In the genomic region with DNA sequence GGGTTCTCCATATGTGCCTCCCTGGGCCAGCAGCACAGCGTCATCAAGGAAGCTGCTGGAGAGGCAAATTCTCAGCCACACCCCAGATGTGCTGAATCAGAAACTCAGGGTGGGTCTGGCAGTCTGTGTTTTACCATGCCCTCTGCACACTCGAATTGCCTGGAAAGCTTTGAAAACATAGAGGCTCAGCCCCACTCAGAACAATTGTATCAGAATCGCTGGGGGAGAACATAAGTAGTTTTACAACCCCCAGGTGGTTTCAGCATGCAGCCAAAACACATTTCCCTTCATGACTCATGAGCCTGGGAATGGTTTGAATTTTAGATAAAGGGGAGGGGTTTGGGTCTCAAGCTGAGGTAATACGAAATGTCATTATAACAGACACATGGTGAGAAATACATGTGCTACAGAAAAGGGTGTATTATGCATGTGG, we compare ENCODE assay signal across 13 cellular contexts. TPM values are rescaled to one million over a fixed set of nuclear protein-coding genes. Genes with fewer than 3 reads are reported as not detected.
DNase-seq lines count a peak whose midpoint lies in the region; ATAC-seq and TF ChIP-seq lines count a peak whose summit lies in the region.
"Had no signal": no experiment of that assay in that cellular context is flagged by ENCODE, and none has a peak within 500 bp of the region (broad histone marks: within the 10 kb centered on the region; RNA-seq: fewer than 3 reads in every experiment).

No MANE protein-coding gene starts in this region.

- H3K9ac ChIP-seq in SK-N-MC (ENCODE audit: insufficient read length), result no peak overlapping the region

- DNase-seq in NCI-H1436 (lab: John Stamatoyannopoulos, UW), result peak; percentile 14
- DNase-seq in NCI-H1436 treated with DMSO at 0.1 percent for 48 hours (lab: John Stamatoyannopoulos, UW), result no peak
- DNase-seq in SK-N-MC (ENCODE audit: low read depth, low spot score), result no peak
- peak; percentile 98 for DNase-seq in fibroblast of the aortic adventitia (ENCODE audit: low read depth)
- DNase-seq in type B pancreatic cell (ENCODE audit: extremely low spot score, unreplicated experiment), result no peak
- DNase-seq in GM19240 (ENCODE audit: insufficient read length, low spot score), result no peak
- DNase-seq: NCI-H1048, retina, T-helper 1 cell had no signal

- H3K4me3 ChIP-seq in SK-N-MC, result peak overlapping the region; percentile 9; the same call in 1 of the 2 replicates
- H3K4me3 ChIP-seq in fibroblast of the aortic adventitia (ENCODE audit: low read depth, low read length), result no peak overlapping the region

- no peaks in the 10 kb centered on the region for H3K36me3 ChIP-seq in SK-N-MC (ENCODE audit: insufficient read depth, low read length)

- no peaks in the 10 kb centered on the region for H3K4me1 Mint-ChIP-seq in type B pancreatic cell (ENCODE audit: unreplicated experiment)

- H3K9me3 Mint-ChIP-seq in type B pancreatic cell, result no peaks in the 10 kb centered on the region

- peaks cover 8% of the 10 kb centered on the region for H3K27me3 Mint-ChIP-seq in type B pancreatic cell

- ATAC-seq in HG02798 (IDR thresholded peaks at IDR 0.05; ENCODE audit: poor library complexity, unreplicated experiment) (no peak), GM21619 (IDR thresholded peaks at IDR 0.05; ENCODE audit: unreplicated experiment) (no peak)

- no peak overlapping the region for H3K4me3 Mint-ChIP-seq in type B pancreatic cell

- peak overlapping the region; percentile 65 for H3K27ac Mint-ChIP-seq in type B pancreatic cell

- H3K36me3 Mint-ChIP-seq in type B pancreatic cell, result no peaks in the 10 kb centered on the region

- TF ChIP-seq CTCF in fibroblast of the aortic adventitia (IDR thresholded peaks at IDR 0.05; ENCODE audit: insufficient read depth, low read length), result no peak
- no peak for TF ChIP-seq CTCF in type B pancreatic cell (conservative IDR thresholded peaks at IDR 0.05)

- no peaks in the 10 kb centered on the region for H3K9me3 ChIP-seq in SK-N-MC (ENCODE audit: low read depth, low read length)

- no peak overlapping the region for H3K27ac ChIP-seq in SK-N-MC
- H3K27ac ChIP-seq: 22Rv1 had no signal

RNA-seq across cellular contexts. Expression of a gene that starts 9.6 kb away (rescaled TPM):
- total RNA-seq in fibroblast of the aortic adventitia (ENCODE audit: low replicate concordance), result not detected in 2 replicates
- total RNA-seq in type B pancreatic cell (ENCODE audit: low replicate concordance), result not detected in 2 replicates
- total RNA-seq: temporal lobe had no signal

RNA-seq across cellular contexts. Expression of a gene that starts 22.3 kb away (rescaled TPM):
- 13.7 and 20.5 TPM in 2 replicates for total RNA-seq in fibroblast of the aortic adventitia (ENCODE audit: low replicate concordance)
- 10.3 and 16.1 TPM in 2 replicates for total RNA-seq in type B pancreatic cell (ENCODE audit: low replicate concordance)

Comparison
In these comparisons a context has a peak if more than half of its experiments do, and no peak if none do; other contexts are left out.
1. DNase-seq: peak in NCI-H1436 (single experiment) and fibroblast of the aortic adventitia (single experiment); none in NCI-H1436 treated with DMSO at 0.1 percent for 48 hours (single experiment), SK-N-MC (single experiment), type B pancreatic cell (single experiment) and GM19240 (single experiment).